24 cellular contexts compared by ENCODE assay signal in genomic region chr6:78062993-78063392, GRCh38.
"Had no signal": no experiment of that assay in that cellular context is flagged by ENCODE, and none has a peak within 500 bp of the region (broad histone marks: within the 10 kb centered on the region; RNA-seq: fewer than 3 reads in every experiment).

No MANE protein-coding gene starts in this region.

- H3K27ac ChIP-seq: KMS-11, SJCRH30, SK-N-MC had no signal

- H3K4me3 ChIP-seq: SJCRH30, SK-N-MC had no signal

- H3K9me3 ChIP-seq: SJCRH30 had no signal

- H3K4me1 ChIP-seq: SJCRH30 had no signal

- H3K9ac ChIP-seq: KMS-11 had no signal

- H3K36me3 Mint-ChIP-seq: activated naive CD4-positive, alpha-beta T cell treated with anti-CD3 and anti-CD28 coated beads, Interleukin-2, amount 10 ng/mL, durations not matched to agents 7 days and 5 days; activated naive CD8-positive, alpha-beta T cell; brain had no signal

- H3K4me3 Mint-ChIP-seq: activated CD4-positive, alpha-beta T cell treated with anti-CD3 and anti-CD28 coated beads, Interleukin-2, amount 10 ng/mL, durations not matched to agents 24 days and 14 days; activated CD8-positive, alpha-beta T cell treated with anti-CD3 and anti-CD28 coated beads for 36 hours; activated naive CD4-positive, alpha-beta T cell treated with anti-CD3 and anti-CD28 coated beads, Interleukin-2, amount 10 ng/mL, durations not matched to agents 7 days and 5 days; activated naive CD8-positive, alpha-beta T cell; activated naive CD8-positive, alpha-beta T cell treated with anti-CD3 and anti-CD28 coated beads, Interleukin-2, amount 50 U/mL, for 24 hours; brain had no signal

- H3K4me1 Mint-ChIP-seq: activated CD4-positive, alpha-beta T cell treated with anti-CD3 and anti-CD28 coated beads, Interleukin-2, amount 10 ng/mL, durations not matched to agents 24 days and 14 days; activated naive CD4-positive, alpha-beta T cell treated with anti-CD3 and anti-CD28 coated beads, Interleukin-2, amount 10 ng/mL, durations not matched to agents 7 days and 5 days; activated naive CD8-positive, alpha-beta T cell treated with anti-CD3 and anti-CD28 coated beads, Interleukin-2, amount 50 U/mL, for 24 hours; brain had no signal

- H3K36me3 ChIP-seq: SJCRH30 had no signal

- DNase-seq: activated CD4-positive, alpha-beta T cell treated with anti-CD3 and anti-CD28 coated beads, Interleukin-2, amount 10 ng/mL, durations not matched to agents 24 days and 14 days; activated CD4-positive, alpha-beta T cell treated with anti-CD3 and anti-CD28 coated beads, Interleukin-2, amount 50 U/mL, for 4 hours; activated CD8-positive, alpha-beta T cell treated with anti-CD3 and anti-CD28 coated beads for 36 hours; activated gamma-delta T cell treated with Interleukin-2 at 50 U/mL for 16 hours; activated naive CD4-positive, alpha-beta T cell treated with anti-CD3 and anti-CD28 coated beads, Interleukin-2, amount 10 ng/mL, durations not matched to agents 7 days and 5 days; activated naive CD8-positive, alpha-beta T cell treated with anti-CD3 and anti-CD28 coated beads, Interleukin-2, amount 50 U/mL, for 24 hours; activated T-cell treated with anti-CD3 and anti-CD28 coated beads, Interleukin-2, amount 50 U/mL, for 1 hour; central memory CD4-positive, alpha-beta T cell; MV-4-11; NCI-H1092 treated with DMSO at 0.1 percent for 48 hours; NCI-H1417; NCI-H146; NCI-H187; NCI-H2029 treated with DMSO at 0.1 percent for 48 hours; NCI-H345; NCI-H524 treated with DMSO at 0.1 percent for 48 hours; SHP77; SJCRH30; T1000 had no signal

- H3K9me3 Mint-ChIP-seq: activated naive CD4-positive, alpha-beta T cell treated with anti-CD3 and anti-CD28 coated beads, Interleukin-2, amount 10 ng/mL, durations not matched to agents 7 days and 5 days; brain had no signal

- H3K27ac Mint-ChIP-seq: activated CD4-positive, alpha-beta T cell treated with anti-CD3 and anti-CD28 coated beads, Interleukin-2, amount 10 ng/mL, durations not matched to agents 24 days and 14 days; activated CD8-positive, alpha-beta T cell treated with anti-CD3 and anti-CD28 coated beads for 36 hours; activated naive CD4-positive, alpha-beta T cell treated with anti-CD3 and anti-CD28 coated beads, Interleukin-2, amount 10 ng/mL, durations not matched to agents 7 days and 5 days; activated naive CD8-positive, alpha-beta T cell; activated naive CD8-positive, alpha-beta T cell treated with anti-CD3 and anti-CD28 coated beads, Interleukin-2, amount 50 U/mL, for 24 hours; brain had no signal

- ATAC-seq: activated CD8-positive, alpha-beta T cell treated with anti-CD3 and anti-CD28 coated beads for 36 hours; activated naive CD8-positive, alpha-beta T cell treated with anti-CD3 and anti-CD28 coated beads, Interleukin-2, amount 50 U/mL, for 24 hours; Panc1 had no signal

- H3K27me3 Mint-ChIP-seq: activated CD4-positive, alpha-beta T cell treated with anti-CD3 and anti-CD28 coated beads, Interleukin-2, amount 10 ng/mL, durations not matched to agents 24 days and 14 days; activated CD8-positive, alpha-beta T cell treated with anti-CD3 and anti-CD28 coated beads for 36 hours; activated naive CD4-positive, alpha-beta T cell treated with anti-CD3 and anti-CD28 coated beads, Interleukin-2, amount 10 ng/mL, durations not matched to agents 7 days and 5 days; activated naive CD8-positive, alpha-beta T cell; activated naive CD8-positive, alpha-beta T cell treated with anti-CD3 and anti-CD28 coated beads, Interleukin-2, amount 50 U/mL, for 24 hours; brain had no signal

- H3K27me3 ChIP-seq: SJCRH30 had no signal

- H3K4me2 ChIP-seq: KMS-11 had no signal
